ENCODE assay signal across 15 cellular contexts in the genomic region with DNA sequence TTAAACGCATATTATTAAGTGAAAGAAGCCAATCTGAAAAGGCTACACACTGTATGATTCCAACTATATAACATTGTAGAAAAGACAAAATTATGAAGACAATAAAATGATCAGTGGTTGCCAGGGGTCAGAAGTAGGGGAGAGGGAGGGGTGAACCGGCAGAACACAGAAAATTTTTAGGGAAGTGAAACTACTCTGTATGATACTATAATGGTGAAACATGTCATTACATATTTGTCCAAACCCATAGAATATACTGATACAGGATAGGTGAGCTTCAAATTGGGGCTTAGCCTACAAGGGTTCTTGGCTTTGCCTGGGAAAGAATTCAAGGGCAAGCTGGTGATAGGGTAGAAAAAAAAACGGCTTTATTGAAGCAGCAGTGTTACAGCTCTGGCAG.
DNase-seq lines count a peak whose midpoint lies in the region; ATAC-seq and TF ChIP-seq lines count a peak whose summit lies in the region.
"Had no signal": no experiment of that assay in that cellular context is flagged by ENCODE, and none has a peak within 500 bp of the region (broad histone marks: within the 10 kb centered on the region; RNA-seq: fewer than 3 reads in every experiment).

No MANE protein-coding gene starts in this region.

- WGBS in heart left ventricle, 4 donors, result 65 to 79% (median 75%) methylated on average over 3 of the region's 3 CpGs
- no CpG with 5 or more reads among the region's 3 CpGs for WGBS in neuronal stem cell (ENCODE audit: extremely low coverage in 2 of 2, insufficient read length in 2 of 2, insufficient replicate concordance in 1 of 2), 2 donors
- 48 to 57% methylated on average over 3 of the region's 3 CpGs for WGBS in testis, 2 donors

- TF ChIP-seq POLR2A in heart left ventricle (IDR thresholded peaks at IDR 0.05), result no peak
- TF ChIP-seq POLR2A in testis (IDR thresholded peaks at IDR 0.05), result no peak

- peaks cover under 1% of the 10 kb centered on the region for H3K27me3 Mint-ChIP-seq in activated T-cell treated with anti-CD3 and anti-CD28 coated beads, Interleukin-2, amount 50 U/mL, for 72 hours (ENCODE audit: low read depth)

- H3K4me1 Mint-ChIP-seq in activated T-cell treated with anti-CD3 and anti-CD28 coated beads, Interleukin-2, amount 50 U/mL, for 72 hours (ENCODE audit: low read depth), result no peaks in the 10 kb centered on the region
- H3K4me1 Mint-ChIP-seq: activated naive CD4-positive, alpha-beta T cell treated with anti-CD3 and anti-CD28 coated beads, Interleukin-2, amount 50 U/mL, for 24 hours had no signal

- H4K8ac ChIP-seq in neuronal stem cell (ENCODE audit: low read depth, low read length), result no peak overlapping the region

- DNase-seq in GM12864 (ENCODE audit: low read depth), result peak; percentile 15
- DNase-seq in heart left ventricle, result no peak
- DNase-seq in activated T-cell treated with anti-CD3 and anti-CD28 coated beads, Interleukin-2, amount 50 U/mL, for 72 hours, result no peak
- no peak for DNase-seq in neuronal stem cell (ENCODE audit: low spot score)
- no peak for DNase-seq in testis
- DNase-seq: activated CD4-positive, alpha-beta T cell treated with anti-CD3 and anti-CD28 coated beads for 48 hours; cortex of kidney; foreskin keratinocyte; GF-D8; NCI-H187 had no signal

- peaks cover 3 to 9% of the 10 kb centered on the region in 2 donors for H3K9me3 Mint-ChIP-seq in activated T-cell treated with anti-CD3 and anti-CD28 coated beads, Interleukin-2, amount 50 U/mL, for 72 hours

- intact Hi-C loops in heart left ventricle (cut with DNase I) (no loop called here), testis (cut with DNase I; ENCODE audit: low total_unique reads) (no loop called here)

- H3K4ac ChIP-seq in neuronal stem cell (ENCODE audit: low read length), result no peak overlapping the region

- H3K18ac ChIP-seq in neuronal stem cell (ENCODE audit: low read length), result no peak overlapping the region

- no peak overlapping the region for H2BK12ac ChIP-seq in neuronal stem cell (ENCODE audit: low read length)

- H2BK15ac ChIP-seq in neuronal stem cell (ENCODE audit: low read length), result no peak overlapping the region

- no peak overlapping the region for H3K14ac ChIP-seq in neuronal stem cell (ENCODE audit: low read length)

- no peak overlapping the region for H2BK120ac ChIP-seq in neuronal stem cell (ENCODE audit: low read depth, low read length)

- H3K36me3 ChIP-seq in heart left ventricle (no peaks in the 10 kb centered on the region), neuronal stem cell (replicated peaks in 1 of 2; ENCODE audit: control insufficient read depth in 2 of 2, insufficient read depth in 2 of 2, low read length in 2 of 2) (no peaks in the 10 kb centered on the region), testis (ENCODE audit: low read depth, missing control alignments) (no peaks in the 10 kb centered on the region)

- no peak overlapping the region for H4K91ac ChIP-seq in neuronal stem cell (ENCODE audit: low read depth, low read length, poor library complexity)

- no peak overlapping the region for H3K27ac Mint-ChIP-seq in activated T-cell treated with anti-CD3 and anti-CD28 coated beads, Interleukin-2, amount 50 U/mL, for 72 hours
- H3K27ac Mint-ChIP-seq: activated naive CD4-positive, alpha-beta T cell treated with anti-CD3 and anti-CD28 coated beads, Interleukin-2, amount 50 U/mL, for 24 hours had no signal

- H3K9ac ChIP-seq in neuronal stem cell (ENCODE audit: low read depth, low read length, poor library complexity), result no peak overlapping the region

- no peak overlapping the region for H2BK5ac ChIP-seq in neuronal stem cell (ENCODE audit: low read length)

- H3K23ac ChIP-seq in neuronal stem cell (ENCODE audit: low read depth, low read length, poor library complexity), result no peak overlapping the region

- ATAC-seq in GM19397 (IDR thresholded peaks at IDR 0.05; ENCODE audit: unreplicated experiment), result peak; percentile 91
- peak; percentile 96 for ATAC-seq in HG02870 (IDR thresholded peaks at IDR 0.05; ENCODE audit: unreplicated experiment)
- ATAC-seq in HG03571 (IDR thresholded peaks at IDR 0.05; ENCODE audit: unreplicated experiment), result peak; percentile 96
- no peak for ATAC-seq in heart left ventricle
- no peak for ATAC-seq in activated T-cell treated with anti-CD3 and anti-CD28 coated beads, Interleukin-2, amount 50 U/mL, for 72 hours (replicated peaks in 1 of 2)
- ATAC-seq: foreskin keratinocyte had no signal

- no peaks in the 10 kb centered on the region for H3K4me1 ChIP-seq in heart left ventricle
- H3K4me1 ChIP-seq in neuronal stem cell (ENCODE audit: control insufficient read depth in 2 of 2, insufficient read depth in 1 of 2, low read depth in 1 of 2, low read length in 2 of 2), result peaks cover 0 to 6% of the 10 kb centered on the region in 2 donors
- H3K4me1 ChIP-seq in testis, result no peaks in the 10 kb centered on the region
- H3K4me1 ChIP-seq: foreskin keratinocyte had no signal

- no peak overlapping the region for H3K4me3 ChIP-seq in GM12864 (ENCODE audit: low read depth, low read length)
- no peak overlapping the region for H3K4me3 ChIP-seq in heart left ventricle
- H3K4me3 ChIP-seq in neuronal stem cell (ENCODE audit: low read length in 2 of 2), result no peak overlapping the region
- no peak overlapping the region for H3K4me3 ChIP-seq in testis

- H3K27ac ChIP-seq in heart left ventricle (no peak overlapping the region), neuronal stem cell (replicated peaks; ENCODE audit: low read length) (no peak overlapping the region), testis (no peak overlapping the region)
- H3K27ac ChIP-seq: foreskin keratinocyte, HL-60 had no signal

- H2AFZ ChIP-seq in neuronal stem cell (ENCODE audit: low read length), result no peak overlapping the region

- H3K27me3 ChIP-seq in heart left ventricle (peaks cover 0 to 1% (median 0%) of the 10 kb centered on the region in 9 donors), neuronal stem cell (ENCODE audit: control insufficient read depth in 3 of 3, insufficient read depth in 3 of 3, low read depth in 1 of 3, low read length in 3 of 3) (peaks cover 0 to 2% (median 0%) of the 10 kb centered on the region in 3 experiments), testis (no peaks in the 10 kb centered on the region)

- no peaks in the 10 kb centered on the region for H3K79me1 ChIP-seq in neuronal stem cell (ENCODE audit: low read depth, low read length)

- no peak overlapping the region for H2AK5ac ChIP-seq in neuronal stem cell (ENCODE audit: low read depth, low read length)

- no peak for TF ChIP-seq CTCF in GM12864 (IDR thresholded peaks at IDR 0.05; ENCODE audit: low read depth, low read length, missing control alignments)
- no peak for TF ChIP-seq CTCF in heart left ventricle (IDR thresholded peaks at IDR 0.05)
- no peak for TF ChIP-seq CTCF in testis (IDR thresholded peaks at IDR 0.05)

- no peak overlapping the region for H3K4me3 Mint-ChIP-seq in activated T-cell treated with anti-CD3 and anti-CD28 coated beads, Interleukin-2, amount 50 U/mL, for 72 hours
- H3K4me3 Mint-ChIP-seq: activated naive CD4-positive, alpha-beta T cell treated with anti-CD3 and anti-CD28 coated beads, Interleukin-2, amount 50 U/mL, for 24 hours had no signal

- no peaks in the 10 kb centered on the region for H3K36me3 Mint-ChIP-seq in activated T-cell treated with anti-CD3 and anti-CD28 coated beads, Interleukin-2, amount 50 U/mL, for 72 hours (ENCODE audit: insufficient read depth in 2 of 2)
- H3K36me3 Mint-ChIP-seq: activated naive CD4-positive, alpha-beta T cell treated with anti-CD3 and anti-CD28 coated beads, Interleukin-2, amount 50 U/mL, for 24 hours had no signal

- H3K4me2 ChIP-seq in neuronal stem cell (ENCODE audit: insufficient read depth, low read length, poor library complexity, severe bottlenecking), result no peak overlapping the region

- H3K9me3 ChIP-seq in heart left ventricle, result peaks cover 0 to 17% (median 7%) of the 10 kb centered on the region in 12 donors
- peaks cover 0 to 3% of the 10 kb centered on the region in 2 donors for H3K9me3 ChIP-seq in neuronal stem cell (replicated peaks in 1 of 2; ENCODE audit: control insufficient read depth in 2 of 2, insufficient read depth in 1 of 2, low read depth in 1 of 2, low read length in 2 of 2)
- no peaks in the 10 kb centered on the region for H3K9me3 ChIP-seq in testis

Comparison
In these comparisons a context has a peak if more than half of its experiments do, and no peak if none do; other contexts are left out.
1. ATAC-seq: peak in GM19397 (single experiment), HG02870 (single experiment) and HG03571 (single experiment); none in heart left ventricle (0 of 4) and activated T-cell treated with anti-CD3 and anti-CD28 coated beads, Interleukin-2, amount 50 U/mL, for 72 hours (0 of 2).